In genomic region chr7:37372750-37373149, GRCh38 we compare ENCODE assay signal across 23 cellular contexts.
DNase-seq lines count a peak whose midpoint lies in the region; ATAC-seq and TF ChIP-seq lines count a peak whose summit lies in the region.
"Had no signal": no experiment of that assay in that cellular context is flagged by ENCODE, and none has a peak within 500 bp of the region (broad histone marks: within the 10 kb centered on the region; RNA-seq: fewer than 3 reads in every experiment).

No MANE protein-coding gene starts in this region.

- peaks cover 16% of the 10 kb centered on the region for H3K4me1 ChIP-seq in left ventricle myocardium inferior
- H3K4me1 ChIP-seq in heart right ventricle = peaks cover 0 to 17% (median 0%) of the 10 kb centered on the region in 9 donors
- H3K4me1 ChIP-seq: BLaER1 treated with 17β-estradiol and CSF1 and Interleukin-3, amounts not matched to agents 10 nM and 100 nM had no signal

- H3K4me3 ChIP-seq in left ventricle myocardium inferior = no peak overlapping the region
- H3K4me3 ChIP-seq in heart right ventricle = no peak overlapping the region
- H3K4me3 ChIP-seq: BLaER1 treated with 17β-estradiol and CSF1 and Interleukin-3, amounts not matched to agents 10 nM and 100 nM; GM23248 had no signal

- intact Hi-C loops in left ventricle myocardium inferior (cut with micrococcal nuclease) (no loop called here), heart right ventricle (cut with DNase I) (no loop called here)

- POLR2A ChIA-PET in WTC11 (lab: Charles Lee) = no interaction called here

- H3K36me3 ChIP-seq in left ventricle myocardium inferior = peaks cover 6% of the 10 kb centered on the region
- no peaks in the 10 kb centered on the region for H3K36me3 ChIP-seq in heart right ventricle

- CTCF ChIA-PET in WTC11 (lab: Charles Lee) = no interaction called here

- H3K27me3 Mint-ChIP-seq in WTC11 (ENCODE audit: low read depth) (no peaks in the 10 kb centered on the region), progenitor cell of endocrine pancreas (no peaks in the 10 kb centered on the region)
- H3K27me3 Mint-ChIP-seq: CD4-positive, alpha-beta memory T cell had no signal

- peak; percentile 10 for DNase-seq in NCI-H748 (lab: John Stamatoyannopoulos, UW; ENCODE audit: unreplicated experiment)
- DNase-seq in NCI-H748 treated with DMSO at 0.1 percent for 48 hours (lab: John Stamatoyannopoulos, UW) = no peak
- no peak for DNase-seq in left ventricle myocardium inferior
- DNase-seq in heart right ventricle = no peak
- DNase-seq in WTC11 (ENCODE audit: low spot score) = no peak
- DNase-seq in progenitor cell of endocrine pancreas (ENCODE audit: low spot score, unreplicated experiment) = no peak
- DNase-seq in NCI-H226 = no peak
- DNase-seq: ACHN; Caco-2; CD4-positive, alpha-beta memory T cell; DND-41; GM23248; H9; HFFc6; Karpas-422; NCI-H1417; NCI-H1694 treated with DMSO at 0.1 percent for 48 hours; NCI-H2081 treated with DMSO at 0.1 percent for 48 hours; NCI-H82 had no signal

- H3K9me3 ChIP-seq in left ventricle myocardium inferior (replicated peaks) = peaks cover 23% of the 10 kb centered on the region
- peaks cover 0 to 22% (median 14%) of the 10 kb centered on the region in 11 donors for H3K9me3 ChIP-seq in heart right ventricle

- H3K27ac ChIP-seq in left ventricle myocardium inferior (replicated peaks) = peak overlapping the region; percentile 31
- H3K27ac ChIP-seq in heart right ventricle = no peak overlapping the region
- H3K27ac ChIP-seq: 22Rv1; BLaER1 treated with 17β-estradiol and CSF1 and Interleukin-3, amounts not matched to agents 10 nM and 100 nM; GM23248 had no signal

- ATAC-seq in heart right ventricle (no peak), WTC11 (no peak), GM21515 (IDR thresholded peaks at IDR 0.05; ENCODE audit: unreplicated experiment) (no peak)
- ATAC-seq: Panc1 had no signal

- H3K4me3 Mint-ChIP-seq in WTC11 = no peak overlapping the region
- H3K4me3 Mint-ChIP-seq in progenitor cell of endocrine pancreas (ENCODE audit: low read depth) = no peak overlapping the region
- H3K4me3 Mint-ChIP-seq: CD4-positive, alpha-beta memory T cell; H9; HFFc6 had no signal

- H3K36me3 Mint-ChIP-seq in WTC11 (peaks cover 23% of the 10 kb centered on the region), progenitor cell of endocrine pancreas (ENCODE audit: insufficient read depth) (peaks cover 14% of the 10 kb centered on the region)

- TF ChIP-seq CTCF in left ventricle myocardium inferior (IDR thresholded peaks at IDR 0.05; ENCODE audit: borderline replicate concordance) (no peak), heart right ventricle (IDR thresholded peaks at IDR 0.05) (no peak), WTC11 (IDR thresholded peaks at IDR 0.05) (no peak), progenitor cell of endocrine pancreas (IDR thresholded peaks at IDR 0.05; ENCODE audit: unreplicated experiment) (no peak)

- H3K9me3 Mint-ChIP-seq in WTC11 (peaks cover 22% of the 10 kb centered on the region), progenitor cell of endocrine pancreas (ENCODE audit: low read depth) (peaks cover 19% of the 10 kb centered on the region)

- H3K4me1 Mint-ChIP-seq in WTC11 (peaks cover 33% of the 10 kb centered on the region), progenitor cell of endocrine pancreas (ENCODE audit: low read depth) (peaks cover 22% of the 10 kb centered on the region)

- no peaks in the 10 kb centered on the region for H3K27me3 ChIP-seq in left ventricle myocardium inferior (ENCODE audit: low read depth)
- no peaks in the 10 kb centered on the region for H3K27me3 ChIP-seq in heart right ventricle
- H3K27me3 ChIP-seq: BLaER1 treated with 17β-estradiol and CSF1 and Interleukin-3, amounts not matched to agents 10 nM and 100 nM had no signal

- WGBS in heart right ventricle, 2 donors = 85 to 86% methylated on average over 3 of the region's 3 CpGs

- H3K27ac Mint-ChIP-seq in WTC11 (peak overlapping the region; percentile 40; the same call in 1 of the 2 replicates), progenitor cell of endocrine pancreas (peak overlapping the region; percentile 24)
- H3K27ac Mint-ChIP-seq: CD4-positive, alpha-beta memory T cell; HFFc6 had no signal

TF ChIP-seq in WTC11, 78 proteins besides CTCF, POLR2A, EP300 and RAD21:
- no peak for TF ChIP-seq NFE2L1 (CRISPR knock-in tag; IDR thresholded peaks at IDR 0.05)
- no peak for TF ChIP-seq ZNF416 (CRISPR knock-in tag; IDR thresholded peaks at IDR 0.05)
- no peak for TF ChIP-seq HMGXB4 (CRISPR knock-in tag; IDR thresholded peaks at IDR 0.05)
- TF ChIP-seq, protein P1, sequence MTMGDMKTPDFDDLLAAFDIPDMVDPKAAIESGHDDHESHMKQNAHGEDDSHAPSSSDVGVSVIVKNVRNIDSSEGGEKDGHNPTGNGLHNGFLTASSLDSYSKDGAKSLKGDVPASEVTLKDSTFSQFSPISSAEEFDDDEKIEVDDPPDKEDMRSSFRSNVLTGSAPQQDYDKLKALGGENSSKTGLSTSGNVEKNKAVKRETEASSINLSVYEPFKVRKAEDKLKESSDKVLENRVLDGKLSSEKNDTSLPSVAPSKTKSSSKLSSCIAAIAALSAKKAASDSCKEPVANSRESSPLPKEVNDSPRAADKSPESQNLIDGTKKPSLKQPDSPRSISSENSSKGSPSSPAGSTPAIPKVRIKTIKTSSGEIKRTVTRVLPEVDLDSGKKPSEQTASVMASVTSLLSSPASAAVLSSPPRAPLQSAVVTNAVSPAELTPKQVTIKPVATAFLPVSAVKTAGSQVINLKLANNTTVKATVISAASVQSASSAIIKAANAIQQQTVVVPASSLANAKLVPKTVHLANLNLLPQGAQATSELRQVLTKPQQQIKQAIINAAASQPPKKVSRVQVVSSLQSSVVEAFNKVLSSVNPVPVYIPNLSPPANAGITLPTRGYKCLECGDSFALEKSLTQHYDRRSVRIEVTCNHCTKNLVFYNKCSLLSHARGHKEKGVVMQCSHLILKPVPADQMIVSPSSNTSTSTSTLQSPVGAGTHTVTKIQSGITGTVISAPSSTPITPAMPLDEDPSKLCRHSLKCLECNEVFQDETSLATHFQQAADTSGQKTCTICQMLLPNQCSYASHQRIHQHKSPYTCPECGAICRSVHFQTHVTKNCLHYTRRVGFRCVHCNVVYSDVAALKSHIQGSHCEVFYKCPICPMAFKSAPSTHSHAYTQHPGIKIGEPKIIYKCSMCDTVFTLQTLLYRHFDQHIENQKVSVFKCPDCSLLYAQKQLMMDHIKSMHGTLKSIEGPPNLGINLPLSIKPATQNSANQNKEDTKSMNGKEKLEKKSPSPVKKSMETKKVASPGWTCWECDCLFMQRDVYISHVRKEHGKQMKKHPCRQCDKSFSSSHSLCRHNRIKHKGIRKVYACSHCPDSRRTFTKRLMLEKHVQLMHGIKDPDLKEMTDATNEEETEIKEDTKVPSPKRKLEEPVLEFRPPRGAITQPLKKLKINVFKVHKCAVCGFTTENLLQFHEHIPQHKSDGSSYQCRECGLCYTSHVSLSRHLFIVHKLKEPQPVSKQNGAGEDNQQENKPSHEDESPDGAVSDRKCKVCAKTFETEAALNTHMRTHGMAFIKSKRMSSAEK (CRISPR knock-in tag; IDR thresholded peaks at IDR 0.05; ENCODE audit: borderline replicate concordance) = no peak
- no peak for TF ChIP-seq SOX15 (CRISPR knock-in tag; IDR thresholded peaks at IDR 0.05)
- TF ChIP-seq, protein P2, sequence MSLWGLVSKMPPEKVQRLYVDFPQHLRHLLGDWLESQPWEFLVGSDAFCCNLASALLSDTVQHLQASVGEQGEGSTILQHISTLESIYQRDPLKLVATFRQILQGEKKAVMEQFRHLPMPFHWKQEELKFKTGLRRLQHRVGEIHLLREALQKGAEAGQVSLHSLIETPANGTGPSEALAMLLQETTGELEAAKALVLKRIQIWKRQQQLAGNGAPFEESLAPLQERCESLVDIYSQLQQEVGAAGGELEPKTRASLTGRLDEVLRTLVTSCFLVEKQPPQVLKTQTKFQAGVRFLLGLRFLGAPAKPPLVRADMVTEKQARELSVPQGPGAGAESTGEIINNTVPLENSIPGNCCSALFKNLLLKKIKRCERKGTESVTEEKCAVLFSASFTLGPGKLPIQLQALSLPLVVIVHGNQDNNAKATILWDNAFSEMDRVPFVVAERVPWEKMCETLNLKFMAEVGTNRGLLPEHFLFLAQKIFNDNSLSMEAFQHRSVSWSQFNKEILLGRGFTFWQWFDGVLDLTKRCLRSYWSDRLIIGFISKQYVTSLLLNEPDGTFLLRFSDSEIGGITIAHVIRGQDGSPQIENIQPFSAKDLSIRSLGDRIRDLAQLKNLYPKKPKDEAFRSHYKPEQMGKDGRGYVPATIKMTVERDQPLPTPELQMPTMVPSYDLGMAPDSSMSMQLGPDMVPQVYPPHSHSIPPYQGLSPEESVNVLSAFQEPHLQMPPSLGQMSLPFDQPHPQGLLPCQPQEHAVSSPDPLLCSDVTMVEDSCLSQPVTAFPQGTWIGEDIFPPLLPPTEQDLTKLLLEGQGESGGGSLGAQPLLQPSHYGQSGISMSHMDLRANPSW (CRISPR knock-in tag; conservative IDR thresholded peaks at IDR 0.05; ENCODE audit: low read depth) = no peak
